Comparison of ENCODE assay signal across 13 cellular contexts in genomic region chr1:10506677-10507047, GRCh38. TPM values are rescaled to one million over a fixed set of nuclear protein-coding genes. Genes with fewer than 3 reads are reported as not detected.
"Had no signal": no experiment of that assay in that cellular context is flagged by ENCODE, and none has a peak within 500 bp of the region (broad histone marks: within the 10 kb centered on the region; RNA-seq: fewer than 3 reads in every experiment).

No MANE protein-coding gene starts in this region.

- H3K9me3 ChIP-seq: ascending aorta, body of pancreas, SJSA1 had no signal

- H3K27ac ChIP-seq: ascending aorta, body of pancreas, SJSA1 had no signal

- H3K9me3 Mint-ChIP-seq: activated B cell treated with CpG ODN at 0.5 μM for 24 hours; activated CD4-positive, alpha-beta T cell treated with anti-CD3 and anti-CD28 coated beads, Interleukin-2, amount 10 ng/mL, durations not matched to agents 24 days and 14 days; activated naive CD4-positive, alpha-beta T cell treated with anti-CD3 and anti-CD28 coated beads, Interleukin-2, amount 50 U/mL, for 72 hours; activated naive CD8-positive, alpha-beta T cell treated with anti-CD3 and anti-CD28 coated beads, Interleukin-2, amount 50 U/mL, for 24 hours; activated T-cell treated with anti-CD3 and anti-CD28 coated beads, Interleukin-2, amount 50 U/mL, for 24 hours; activated T-helper 1 cell treated with anti-CD3 and anti-CD28 coated beads, Interleukin-12 subunit alpha, Interleukin-12 subunit beta, Interleukin-2, Interleukin-4 antibody, amounts not matched to agents 30 ng/mL and 10 ng/mL and 1 ng/mL, durations not matched to agents 14 hours and 24 hours and 36 hours; T-helper 1 cell treated with Interleukin-12 subunit alpha and Interleukin-12 subunit beta and Interleukin-4 antibody, amounts not matched to agents 30 μg/mL and 1 μg/mL, for 36 hours had no signal

- H3K36me3 ChIP-seq: ascending aorta, SJSA1 had no signal

- H3K27me3 ChIP-seq: ascending aorta, body of pancreas, SJSA1 had no signal

- DNase-seq: activated B cell treated with CpG ODN at 0.5 μM for 24 hours, body of pancreas had no signal

- H3K4me3 ChIP-seq: ascending aorta, body of pancreas, SJSA1 had no signal

- H3K27ac Mint-ChIP-seq: activated B cell treated with CpG ODN at 0.5 μM for 24 hours; activated CD4-positive, alpha-beta T cell treated with anti-CD3 and anti-CD28 coated beads, Interleukin-2, amount 10 ng/mL, durations not matched to agents 24 days and 14 days; activated naive CD4-positive, alpha-beta T cell treated with anti-CD3 and anti-CD28 coated beads, Interleukin-2, amount 50 U/mL, for 72 hours; activated naive CD8-positive, alpha-beta T cell treated with anti-CD3 and anti-CD28 coated beads, Interleukin-2, amount 50 U/mL, for 24 hours; activated T-cell treated with anti-CD3 and anti-CD28 coated beads, Interleukin-2, amount 50 U/mL, for 24 hours; activated T-helper 1 cell treated with anti-CD3 and anti-CD28 coated beads, Interleukin-12 subunit alpha, Interleukin-12 subunit beta, Interleukin-2, Interleukin-4 antibody, amounts not matched to agents 30 ng/mL and 10 ng/mL and 1 ng/mL, durations not matched to agents 14 hours and 24 hours and 36 hours; T-helper 1 cell treated with Interleukin-12 subunit alpha and Interleukin-12 subunit beta and Interleukin-4 antibody, amounts not matched to agents 30 μg/mL and 1 μg/mL, for 36 hours had no signal

- ATAC-seq: activated naive CD8-positive, alpha-beta T cell treated with anti-CD3 and anti-CD28 coated beads, Interleukin-2, amount 50 U/mL, for 24 hours had no signal

- H3K4me3 Mint-ChIP-seq: activated B cell treated with CpG ODN at 0.5 μM for 24 hours; activated CD4-positive, alpha-beta T cell treated with anti-CD3 and anti-CD28 coated beads, Interleukin-2, amount 10 ng/mL, durations not matched to agents 24 days and 14 days; activated CD8-positive, alpha-beta memory T cell treated with anti-CD3 and anti-CD28 coated beads, Interleukin-2, amount 10 ng/mL, durations not matched to agents 7 days and 5 days; activated naive CD8-positive, alpha-beta T cell treated with anti-CD3 and anti-CD28 coated beads, Interleukin-2, amount 50 U/mL, for 24 hours; activated T-cell treated with anti-CD3 and anti-CD28 coated beads, Interleukin-2, amount 50 U/mL, for 24 hours; activated T-helper 1 cell treated with anti-CD3 and anti-CD28 coated beads, Interleukin-12 subunit alpha, Interleukin-12 subunit beta, Interleukin-2, Interleukin-4 antibody, amounts not matched to agents 30 ng/mL and 10 ng/mL and 1 ng/mL, durations not matched to agents 14 hours and 24 hours and 36 hours; T-helper 1 cell treated with Interleukin-12 subunit alpha and Interleukin-12 subunit beta and Interleukin-4 antibody, amounts not matched to agents 30 μg/mL and 1 μg/mL, for 36 hours had no signal

- H3K27me3 Mint-ChIP-seq: activated B cell treated with CpG ODN at 0.5 μM for 24 hours; activated CD4-positive, alpha-beta T cell treated with anti-CD3 and anti-CD28 coated beads, Interleukin-2, amount 10 ng/mL, durations not matched to agents 24 days and 14 days; activated CD8-positive, alpha-beta memory T cell treated with anti-CD3 and anti-CD28 coated beads, Interleukin-2, amount 10 ng/mL, durations not matched to agents 7 days and 5 days; activated naive CD8-positive, alpha-beta T cell treated with anti-CD3 and anti-CD28 coated beads, Interleukin-2, amount 50 U/mL, for 24 hours; activated T-cell treated with anti-CD3 and anti-CD28 coated beads, Interleukin-2, amount 50 U/mL, for 24 hours had no signal

RNA-seq across cellular contexts. Expression of gene CORT, which starts 56.8 kb away (rescaled TPM):
- total RNA-seq: ascending aorta, body of pancreas, LHCN-M2, M059J, SJSA1 had no signal
